ENCODE assay signal across 15 cellular contexts in genomic region chr19:3066482-3067049, GRCh38.
"Had no signal": no experiment of that assay in that cellular context is flagged by ENCODE, and none has a peak within 500 bp of the region (broad histone marks: within the 10 kb centered on the region; RNA-seq: fewer than 3 reads in every experiment).

No MANE protein-coding gene starts in this region.

- DNase-seq: activated CD4-positive, alpha-beta memory T cell treated with anti-CD3 and anti-CD28 coated beads, Interleukin-2, amount 10 ng/mL, durations not matched to agents 7 days and 5 days; left ventricle myocardium superior; mesenchymal stem cell; retina; stimulated activated CD4-positive, alpha-beta T cell treated with anti-CD3 and anti-CD28 coated beads, Interleukin-15, amount 100 ng/mL, for 24 hours; stimulated activated CD4-positive, alpha-beta T cell treated with anti-CD3 and anti-CD28 coated beads, Interleukin-4, amount 100 ng/mL, for 24 hours; stomach had no signal

- FAIRE-seq: keratinocyte had no signal

- H3K4me3 ChIP-seq: gastroesophageal sphincter, stomach, thoracic aorta had no signal

- H3K27ac ChIP-seq: gastroesophageal sphincter, parathyroid adenoma, thoracic aorta had no signal

- H3K9me3 Mint-ChIP-seq: activated CD4-positive, alpha-beta memory T cell treated with anti-CD3 and anti-CD28 coated beads, Interleukin-2, amount 10 ng/mL, durations not matched to agents 7 days and 5 days; central memory CD8-positive, alpha-beta T cell; dendritic cell treated with granulocyte-macrophage colony-stimulating factor and Interleukin-4, amounts not matched to agents 40 ng/mL and 50 ng/mL, for 4 days; neural crest cell had no signal

- H3K36me3 ChIP-seq: gastroesophageal sphincter, stomach, thoracic aorta had no signal

- H3K4me1 Mint-ChIP-seq: neural crest cell had no signal

- H3K4me3 Mint-ChIP-seq: activated CD4-positive, alpha-beta memory T cell treated with anti-CD3 and anti-CD28 coated beads, Interleukin-2, amount 10 ng/mL, durations not matched to agents 7 days and 5 days; central memory CD8-positive, alpha-beta T cell; dendritic cell treated with granulocyte-macrophage colony-stimulating factor and Interleukin-4, amounts not matched to agents 40 ng/mL and 50 ng/mL, for 4 days; neural crest cell had no signal

- H3K9me3 ChIP-seq: gastroesophageal sphincter, stomach, thoracic aorta had no signal

- H3K9ac ChIP-seq: parathyroid adenoma had no signal

- H3K27me3 Mint-ChIP-seq: activated CD4-positive, alpha-beta memory T cell treated with anti-CD3 and anti-CD28 coated beads, Interleukin-2, amount 10 ng/mL, durations not matched to agents 7 days and 5 days; brain; central memory CD8-positive, alpha-beta T cell had no signal

- H3K27ac Mint-ChIP-seq: activated CD4-positive, alpha-beta memory T cell treated with anti-CD3 and anti-CD28 coated beads, Interleukin-2, amount 10 ng/mL, durations not matched to agents 7 days and 5 days; dendritic cell treated with granulocyte-macrophage colony-stimulating factor and Interleukin-4, amounts not matched to agents 40 ng/mL and 50 ng/mL, for 4 days had no signal

- H3K36me3 Mint-ChIP-seq: brain had no signal

- H3K79me2 ChIP-seq: parathyroid adenoma had no signal

- H2AFZ ChIP-seq: parathyroid adenoma had no signal

- H3K27me3 ChIP-seq: gastroesophageal sphincter, stomach had no signal

- ATAC-seq: gastroesophageal sphincter, left ventricle myocardium superior had no signal
